In genomic region chr9:71774917-71775316, GRCh38 we compare ENCODE assay signal across 13 cellular contexts. TPM values are rescaled to one million over a fixed set of nuclear protein-coding genes. Genes with fewer than 3 reads are reported as not detected.
DNase-seq lines count a peak whose midpoint lies in the region; ATAC-seq, FAIRE-seq and TF ChIP-seq lines count a peak whose summit lies in the region.
"Had no signal": no experiment of that assay in that cellular context is flagged by ENCODE, and none has a peak within 500 bp of the region (broad histone marks: within the 10 kb centered on the region; RNA-seq: fewer than 3 reads in every experiment).

No MANE protein-coding gene starts in this region.

- H3K9me3 ChIP-seq in PC-9 (ENCODE audit: insufficient read depth, low read depth) (no peaks in the 10 kb centered on the region), stomach (no peaks in the 10 kb centered on the region)
- H3K9me3 ChIP-seq: ascending aorta, right lobe of liver, tibial artery had no signal

- no peak for TF ChIP-seq EP300 in stomach (IDR thresholded peaks at IDR 0.05)

- peaks cover 6% of the 10 kb centered on the region; the same call in 1 of the 2 replicates for H3F3A ChIP-seq in PC-9 (ENCODE audit: insufficient read depth, low read depth)

- FAIRE-seq in GM19239 (lab: Jason Lieb, UNC): peak; percentile 87

- peaks cover 8% of the 10 kb centered on the region for H3K4me1 ChIP-seq in PC-9 (replicated peaks; ENCODE audit: insufficient read depth)
- peaks cover 0 to 6% (median 4%) of the 10 kb centered on the region in 4 donors for H3K4me1 ChIP-seq in stomach

- H3K27me3 ChIP-seq in PC-9 (ENCODE audit: insufficient read depth, low read depth) (no peaks in the 10 kb centered on the region), stomach (no peaks in the 10 kb centered on the region)
- H3K27me3 ChIP-seq: ascending aorta, right lobe of liver, tibial artery had no signal

- no peaks in the 10 kb centered on the region for H3K36me3 Mint-ChIP-seq in naive thymus-derived CD8-positive, alpha-beta T cell

- no peaks in the 10 kb centered on the region for H3K27me3 Mint-ChIP-seq in naive thymus-derived CD8-positive, alpha-beta T cell

- H3K36me3 ChIP-seq in PC-9 (ENCODE audit: low read depth) (no peaks in the 10 kb centered on the region), stomach (no peaks in the 10 kb centered on the region)
- H3K36me3 ChIP-seq: ascending aorta, right lobe of liver, tibial artery had no signal

- H3K27ac Mint-ChIP-seq in naive thymus-derived CD8-positive, alpha-beta T cell: peak overlapping the region in 6 of 10 donors; percentile 7 to 74 (median 50)
- H3K27ac Mint-ChIP-seq: GM23338 had no signal

- peak overlapping the region in 1 of 10 donors; percentile 57 for H3K4me3 Mint-ChIP-seq in naive thymus-derived CD8-positive, alpha-beta T cell
- H3K4me3 Mint-ChIP-seq: GM23338 had no signal

- H4K20me1 ChIP-seq in PC-9 (ENCODE audit: insufficient read depth): no peaks in the 10 kb centered on the region

- ATAC-seq in GM21737 (IDR thresholded peaks at IDR 0.05; ENCODE audit: unreplicated experiment) (peak; percentile 71), HG03460 (IDR thresholded peaks at IDR 0.05; ENCODE audit: unreplicated experiment) (peak; percentile 88)
- peak in 1 of 2 donors; percentile 27 for ATAC-seq in naive thymus-derived CD8-positive, alpha-beta T cell
- ATAC-seq: GM23338, right lobe of liver had no signal

- H3K4me1 Mint-ChIP-seq in naive thymus-derived CD8-positive, alpha-beta T cell: peaks cover 3 to 44% (median 16%) of the 10 kb centered on the region in 4 donors

- H3K4me3 ChIP-seq in PC-9: no peak overlapping the region
- H3K4me3 ChIP-seq in stomach: no peak overlapping the region
- H3K4me3 ChIP-seq: ascending aorta, GM23338, right lobe of liver, tibial artery had no signal

- CTCF ChIA-PET in PC-9 (lab: Charles Lee): no interaction called here

- no peak for DNase-seq in GM19239 (ENCODE audit: insufficient read length, low spot score)
- DNase-seq in naive thymus-derived CD8-positive, alpha-beta T cell: no peak
- no peak for DNase-seq in PC-9
- DNase-seq in stomach: no peak
- DNase-seq in activated naive CD4-positive, alpha-beta T cell treated with Interleukin-2 at 50 U/mL for 16 hours: no peak
- DNase-seq: NCI-H2171 treated with DMSO at 0.1 percent for 48 hours, right lobe of liver, RPMI8226, tibial artery had no signal

- no peaks in the 10 kb centered on the region for H3K9me3 Mint-ChIP-seq in naive thymus-derived CD8-positive, alpha-beta T cell
- H3K9me3 Mint-ChIP-seq: GM23338 had no signal

- no peaks in the 10 kb centered on the region for H3K9me2 ChIP-seq in PC-9 (ENCODE audit: insufficient read depth)

- no peak overlapping the region for H3K4me2 ChIP-seq in PC-9
- H3K4me2 ChIP-seq: GM23338 had no signal

- H2AFZ ChIP-seq in PC-9: no peak overlapping the region
- H2AFZ ChIP-seq: GM23338 had no signal

- no peak for TF ChIP-seq POLR2A in stomach (IDR thresholded peaks at IDR 0.05)

- no TSS peak for BruUV-seq in PC-9 (replicated peaks; lab: Mats Ljungman, UMichigan)

- POLR2A ChIA-PET in naive thymus-derived CD8-positive, alpha-beta T cell (lab: Charles Lee): interaction anchor here (1.4 kb wide), 1 partner anchor 8 kb away, joined by 4 read pairs; no protein-coding TSS in a partner anchor
- POLR2A ChIA-PET in PC-9 (lab: Charles Lee; ENCODE audit: unreplicated experiment): no interaction called here

- no peaks in the 10 kb centered on the region for H3K79me2 ChIP-seq in PC-9 (ENCODE audit: low read depth)

- H3K27ac ChIP-seq in PC-9 (no peak overlapping the region), stomach (no peak overlapping the region)
- H3K27ac ChIP-seq: ascending aorta, right lobe of liver, tibial artery had no signal

- no peak for TF ChIP-seq CTCF in PC-9 (conservative IDR thresholded peaks at IDR 0.05)
- TF ChIP-seq CTCF in stomach (IDR thresholded peaks at IDR 0.05): no peak

- WGBS in stomach, 5 donors: 73 to 78% (median 77%) methylated on average over 3 of the region's 3 CpGs

- intact Hi-C loops in PC-9 (cut with micrococcal nuclease; ENCODE audit: unreplicated experiment): no loop called here
- intact Hi-C loops in stomach (cut with DNase I; ENCODE audit: low total_unique reads): no loop called here

RNA-seq across cellular contexts. Expression of gene CEMIP2, which starts 6.6 kb away (rescaled TPM):
- total RNA-seq in naive thymus-derived CD8-positive, alpha-beta T cell: 10 to 100 TPM; 67.5 to 71.9 TPM
- 10 to 100 TPM in 2 of 3 donors, 1 to 10 TPM in 1; 5.9 to 12.9 (median 10.2) TPM for polyA plus RNA-seq in naive thymus-derived CD8-positive, alpha-beta T cell
- total RNA-seq in PC-9 (2021) (60.7 and 77.0 TPM in 2 replicates), stomach (100 to 1,000 TPM in 3 of 5 donors, 10 to 100 TPM in 2; 40.3 to 218 (median 187) TPM)
- 10 to 100 TPM; 12.4 to 28.8 (median 13.6) TPM for polyA plus RNA-seq in stomach
